9 cellular contexts compared by ENCODE assay signal in the genomic region with DNA sequence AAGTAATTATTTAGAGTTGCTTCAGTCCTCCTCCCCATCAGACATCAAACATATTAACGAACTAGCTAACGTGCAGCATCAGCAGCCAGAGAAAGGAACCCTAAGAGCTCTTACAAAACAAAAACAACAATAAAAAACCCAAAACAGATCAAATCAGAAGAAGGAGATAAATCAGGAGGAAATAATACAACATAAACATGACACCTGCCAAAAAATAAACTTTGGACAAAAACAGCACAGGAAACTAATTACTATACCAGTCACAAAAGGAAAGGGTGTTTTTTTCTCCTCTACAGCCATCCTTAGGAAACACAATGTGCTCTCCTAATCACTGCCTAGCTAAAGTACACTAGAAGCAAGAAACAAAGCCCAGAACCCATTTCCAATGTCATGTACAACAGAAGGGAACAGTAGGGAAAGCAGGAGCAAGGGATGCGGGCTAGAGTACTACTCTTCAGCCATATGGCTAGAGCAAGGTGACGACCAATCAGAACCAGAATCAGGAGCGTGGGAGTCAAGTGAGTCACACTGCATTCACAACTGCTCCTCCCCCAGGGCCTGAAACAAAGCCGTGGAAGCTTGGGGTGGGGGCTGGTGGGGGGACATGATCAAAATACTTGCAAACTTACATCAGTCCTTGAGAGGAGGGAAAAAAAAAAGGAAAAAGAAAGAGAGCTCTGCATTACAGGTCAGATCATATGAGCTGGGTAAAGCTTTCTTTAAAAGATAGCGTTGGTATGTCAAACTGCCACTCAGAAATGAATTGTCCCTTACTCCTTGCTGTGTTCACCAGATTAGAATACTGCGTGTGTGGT.
DNase-seq lines count a peak whose midpoint lies in the region; ATAC-seq, FAIRE-seq and TF ChIP-seq lines count a peak whose summit lies in the region.
"Had no signal": no experiment of that assay in that cellular context is flagged by ENCODE, and none has a peak within 500 bp of the region (broad histone marks: within the 10 kb centered on the region; RNA-seq: fewer than 3 reads in every experiment).

No MANE protein-coding gene starts in this region.

- TF ChIP-seq CTCF in brain (conservative IDR thresholded peaks at IDR 0.05) (no peak), lower lobe of right lung (IDR thresholded peaks at IDR 0.05) (no peak), PC-9 (conservative IDR thresholded peaks at IDR 0.05) (no peak)

- H3K27me3 ChIP-seq in CD8-positive, alpha-beta memory T cell (ENCODE audit: insufficient read depth, low read length, poor library complexity, severe bottlenecking): no peaks in the 10 kb centered on the region
- no peaks in the 10 kb centered on the region for H3K27me3 ChIP-seq in lower lobe of right lung (ENCODE audit: low read depth)
- H3K27me3 ChIP-seq in PC-9 (ENCODE audit: insufficient read depth, low read depth): no peaks in the 10 kb centered on the region

- H3K4me3 Mint-ChIP-seq in CD8-positive, alpha-beta memory T cell: no peak overlapping the region
- peak overlapping the region; percentile 17 to 78 (median 74) for H3K4me3 Mint-ChIP-seq in brain
- H3K4me3 Mint-ChIP-seq: dendritic cell treated with granulocyte-macrophage colony-stimulating factor and Interleukin-4, amounts not matched to agents 40 ng/mL and 50 ng/mL, for 4 days had no signal

- H3K27me3 Mint-ChIP-seq in CD8-positive, alpha-beta memory T cell: no peaks in the 10 kb centered on the region
- no peaks in the 10 kb centered on the region for H3K27me3 Mint-ChIP-seq in brain
- H3K27me3 Mint-ChIP-seq: dendritic cell treated with granulocyte-macrophage colony-stimulating factor and Interleukin-4, amounts not matched to agents 40 ng/mL and 50 ng/mL, for 4 days had no signal

- peaks cover 26 to 50% (median 40%) of the 10 kb centered on the region in 3 donors for H3K4me1 Mint-ChIP-seq in CD8-positive, alpha-beta memory T cell
- peaks cover 56% of the 10 kb centered on the region for H3K4me1 Mint-ChIP-seq in brain

- peaks cover 23% of the 10 kb centered on the region for H4K20me1 ChIP-seq in PC-9 (ENCODE audit: insufficient read depth)

- CTCF ChIA-PET in CD8-positive, alpha-beta memory T cell (lab: Charles Lee): interaction anchor here (0.9 to 2.7 kb wide), 2 partner anchors 18 to 24 kb away, joined by 3 to 17 read pairs; no protein-coding TSS in a partner anchor
- CTCF ChIA-PET in PC-9 (lab: Charles Lee): no interaction called here

- H3K4me3 ChIP-seq in CD8-positive, alpha-beta memory T cell (ENCODE audit: low read length): no peak overlapping the region
- H3K4me3 ChIP-seq in lower lobe of right lung (no peak overlapping the region), PC-9 (no peak overlapping the region)

- H2AFZ ChIP-seq in PC-9: no peak overlapping the region

- no peaks in the 10 kb centered on the region for H3K79me2 ChIP-seq in PC-9 (ENCODE audit: low read depth)

- no peaks in the 10 kb centered on the region for H3K9me3 ChIP-seq in CD8-positive, alpha-beta memory T cell (ENCODE audit: low read length)
- no peaks in the 10 kb centered on the region for H3K9me3 ChIP-seq in lower lobe of right lung
- H3K9me3 ChIP-seq in PC-9 (ENCODE audit: insufficient read depth, low read depth): no peaks in the 10 kb centered on the region

- H3K36me3 Mint-ChIP-seq in CD8-positive, alpha-beta memory T cell: peaks cover 0 to 20% (median 7%) of the 10 kb centered on the region in 3 donors
- H3K36me3 Mint-ChIP-seq in brain: peaks cover 20% of the 10 kb centered on the region

- FAIRE-seq in urothelium cell line (lab: Jason Lieb, UNC): peak; percentile 50

- BruUV-seq in PC-9 (replicated peaks; lab: Mats Ljungman, UMichigan): no TSS peak

- no peak overlapping the region for H3K4me2 ChIP-seq in PC-9

- H3K9me3 Mint-ChIP-seq in CD8-positive, alpha-beta memory T cell: no peaks in the 10 kb centered on the region
- H3K9me3 Mint-ChIP-seq in brain: no peaks in the 10 kb centered on the region
- H3K9me3 Mint-ChIP-seq: dendritic cell treated with granulocyte-macrophage colony-stimulating factor and Interleukin-4, amounts not matched to agents 40 ng/mL and 50 ng/mL, for 4 days had no signal

- no peaks in the 10 kb centered on the region for H3K4me1 ChIP-seq in CD8-positive, alpha-beta memory T cell (ENCODE audit: insufficient read depth, low read length)
- peaks cover 19% of the 10 kb centered on the region for H3K4me1 ChIP-seq in lower lobe of right lung
- H3K4me1 ChIP-seq in PC-9 (replicated peaks; ENCODE audit: insufficient read depth): no peaks in the 10 kb centered on the region

- H3K27ac Mint-ChIP-seq in CD8-positive, alpha-beta memory T cell: peak overlapping the region in 5 of 8 donors; percentile 15 to 72 (median 29)
- H3K27ac Mint-ChIP-seq in brain: peak overlapping the region; percentile 79 to 95 (median 91)
- H3K27ac Mint-ChIP-seq: dendritic cell treated with granulocyte-macrophage colony-stimulating factor and Interleukin-4, amounts not matched to agents 40 ng/mL and 50 ng/mL, for 4 days had no signal

- intact Hi-C loops in lower lobe of right lung (cut with DNase I) (no loop called here), PC-9 (cut with micrococcal nuclease; ENCODE audit: unreplicated experiment) (no loop called here), left colon (cut with DNase I, micrococcal nuclease) (no loop called here)

- POLR2A ChIA-PET in CD8-positive, alpha-beta memory T cell (lab: Charles Lee): interaction anchor here (0.7 kb wide), 1 partner anchor 68 kb away, joined by 3 read pairs; no protein-coding TSS in a partner anchor
- POLR2A ChIA-PET in PC-9 (lab: Charles Lee; ENCODE audit: unreplicated experiment): interaction anchor here (0.6 kb wide), 1 partner anchor 23 kb away, joined by 3 read pairs; no protein-coding TSS in a partner anchor

- H3F3A ChIP-seq in PC-9 (ENCODE audit: insufficient read depth, low read depth): no peaks in the 10 kb centered on the region

- H3K9me2 ChIP-seq in PC-9 (ENCODE audit: insufficient read depth): no peaks in the 10 kb centered on the region

- no peak for DNase-seq in CD8-positive, alpha-beta memory T cell
- DNase-seq in NCI-H1694 treated with DMSO at 0.1 percent for 48 hours (lab: John Stamatoyannopoulos, UW) (peak; percentile 65), lower lobe of right lung (no peak), urothelium cell line (ENCODE audit: low spot score) (peak; percentile 84), Kasumi-1 (lab: John Stamatoyannopoulos, UW) (no peak), PC-9 (no peak), left colon (no peak)

- ATAC-seq in lower lobe of right lung: peak; percentile 42 to 73
- ATAC-seq in left colon: no peak

- H3K27ac ChIP-seq in CD8-positive, alpha-beta memory T cell (ENCODE audit: low read depth, low read length): no peak overlapping the region
- H3K27ac ChIP-seq in lower lobe of right lung (no peak overlapping the region), PC-9 (no peak overlapping the region)

- peaks cover 12% of the 10 kb centered on the region for H3K36me3 ChIP-seq in CD8-positive, alpha-beta memory T cell (ENCODE audit: insufficient read depth, low read length)
- H3K36me3 ChIP-seq in lower lobe of right lung (peaks cover 20% of the 10 kb centered on the region), PC-9 (ENCODE audit: low read depth) (no peaks in the 10 kb centered on the region)

Comparison
In these comparisons a context has a peak if more than half of its experiments do, and no peak if none do; other contexts are left out.
1. DNase-seq: peak in NCI-H1694 treated with DMSO at 0.1 percent for 48 hours (single experiment) and urothelium cell line (single experiment); none in CD8-positive, alpha-beta memory T cell (0 of 5), lower lobe of right lung (single experiment), Kasumi-1 (0 of 2), PC-9 (0 of 2) and left colon (0 of 2).
2. H3K4me3 Mint-ChIP-seq: peak in brain (5 of 5); none in CD8-positive, alpha-beta memory T cell (0 of 7).